26 cellular contexts compared by ENCODE assay signal in the genomic region with DNA sequence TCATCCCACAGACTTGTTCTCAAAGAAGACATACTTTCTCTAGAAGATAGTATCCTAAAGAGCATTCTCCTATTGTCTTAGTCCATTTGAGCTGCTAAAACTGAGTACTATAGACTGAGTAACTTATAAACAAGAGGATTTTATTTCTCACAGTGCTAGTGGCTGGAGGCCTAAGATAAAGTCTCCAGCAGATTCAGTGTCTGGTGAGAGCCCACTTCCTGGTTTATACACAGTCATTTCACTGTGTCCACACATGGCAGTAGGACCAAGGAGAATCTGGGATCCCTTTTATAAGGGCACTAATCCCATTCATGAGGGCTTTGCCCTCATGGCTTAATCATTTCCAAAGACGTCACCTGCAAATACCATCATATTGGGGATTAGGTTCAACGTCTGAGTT.
"Had no signal": no experiment of that assay in that cellular context is flagged by ENCODE, and none has a peak within 500 bp of the region (broad histone marks: within the 10 kb centered on the region; RNA-seq: fewer than 3 reads in every experiment).

No MANE protein-coding gene starts in this region.

- H3K27ac ChIP-seq: ascending aorta, cardiac muscle cell, SK-N-MC had no signal

- H3K27me3 ChIP-seq: ascending aorta, cardiac muscle cell had no signal

- DNase-seq: activated CD4-positive, alpha-beta T cell treated with anti-CD3 and anti-CD28 coated beads for 36 hours; activated CD4-positive, alpha-beta T cell treated with anti-CD3 and anti-CD28 coated beads, Interleukin-2, amount 10 ng/mL, durations not matched to agents 7 days and 5 days; activated CD4-positive, alpha-beta T cell treated with anti-CD3 and anti-CD28 coated beads, Interleukin-2, amount 50 U/mL, for 48 hours; activated CD8-positive, alpha-beta T cell treated with anti-CD3 and anti-CD28 coated beads, Interleukin-2, amount 10 ng/mL, durations not matched to agents 7 days and 5 days; activated gamma-delta T cell; activated naive CD4-positive, alpha-beta T cell treated with Interleukin-2 at 50 U/mL for 16 hours; activated naive CD8-positive, alpha-beta T cell treated with anti-CD3 and anti-CD28 coated beads, Interleukin-2, amount 10 ng/mL, durations not matched to agents 7 days and 5 days; activated T-cell treated with anti-CD3 and anti-CD28 coated beads, Interleukin-2, amount 50 U/mL, for 24 hours; amygdala; Kasumi-1; KG1; MM.1S; MV-4-11; NCI-H1092; NCI-H1436 treated with DMSO at 0.1 percent for 48 hours; NCI-H1694 treated with DMSO at 0.1 percent for 48 hours; NCI-H2029; NCI-H345; NCI-H524 treated with DMSO at 0.1 percent for 48 hours; PC-3; Right ventricle myocardium superior had no signal

- H3K4me3 ChIP-seq: ascending aorta, cardiac muscle cell, SK-N-MC had no signal

- H3K36me3 ChIP-seq: ascending aorta, cardiac muscle cell had no signal

- ATAC-seq: activated CD4-positive, alpha-beta T cell treated with anti-CD3 and anti-CD28 coated beads for 36 hours; activated CD4-positive, CD25-positive, alpha-beta regulatory T cell treated with anti-CD3 and anti-CD28 coated beads, Interleukin-2, amount 50 U/mL, for 24 hours; activated CD8-positive, alpha-beta T cell treated with anti-CD3 and anti-CD28 coated beads, Interleukin-2, amount 10 ng/mL, durations not matched to agents 7 days and 5 days; PC-3; WTC11 had no signal
